Comparison of ENCODE assay signal across 1 cellular context in the genomic region with DNA sequence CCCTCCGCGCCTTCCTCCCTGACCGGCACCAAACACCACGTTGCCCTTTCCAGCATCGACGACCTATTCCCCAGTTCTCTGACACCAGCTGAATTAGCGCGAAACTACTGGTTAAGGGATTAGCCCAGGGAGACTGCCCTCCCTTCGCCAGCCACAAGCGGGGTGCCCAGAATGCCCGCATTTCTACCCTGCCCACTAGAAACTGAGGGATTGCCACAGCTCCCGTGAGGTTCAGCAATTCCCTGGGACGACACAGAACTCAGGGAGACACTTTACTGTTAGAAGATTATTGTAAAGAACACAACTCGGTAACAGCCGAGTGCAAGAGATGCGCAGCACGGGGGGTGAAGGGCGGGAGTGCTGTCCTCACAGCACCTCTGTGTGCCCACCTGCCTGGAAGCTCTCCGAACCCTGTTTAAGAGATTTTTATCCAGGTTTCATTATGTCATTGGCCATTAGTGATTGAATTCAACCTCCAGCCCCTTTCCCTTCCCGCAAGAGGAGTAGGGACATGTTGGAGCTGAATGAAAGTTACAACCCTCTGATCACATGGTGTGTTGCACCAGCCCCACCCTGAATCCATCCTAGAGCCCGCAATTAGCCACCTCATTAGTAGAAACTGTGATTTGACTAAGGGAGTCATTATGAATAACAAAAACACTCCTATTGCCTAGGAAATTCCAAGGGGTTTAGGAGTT.
TF ChIP-seq lines count a peak whose summit lies in the region.

No MANE protein-coding gene starts in this region.

TF ChIP-seq in H1, 55 proteins besides CTCF, POLR2A, EP300 and RAD21:
- TF ChIP-seq SAP30 (IDR thresholded peaks at IDR 0.05; ENCODE audit: insufficient read depth, insufficient replicate concordance, low read length) = no peak
- peak; percentile 90 for TF ChIP-seq MAX (IDR thresholded peaks at IDR 0.05)
- peak; percentile 34 for TF ChIP-seq EZH2 (IDR thresholded peaks at IDR 0.05; ENCODE audit: low read depth, low read length, severe bottlenecking)
- TF ChIP-seq BACH1 (IDR thresholded peaks at IDR 0.05; ENCODE audit: low read length) = no peak
- TF ChIP-seq CHD1 (IDR thresholded peaks at IDR 0.05; ENCODE audit: low read depth, low read length) = no peak
- 0 out of 2 replicates have a peak, but pooled peaks have one; percentile 9 for TF ChIP-seq CHD2 (IDR thresholded peaks at IDR 0.05; ENCODE audit: low read length)
- TF ChIP-seq ATF2 (IDR thresholded peaks at IDR 0.05; ENCODE audit: low read length) = no peak
- 0 out of 2 replicates have a peak, but pooled peaks have one; percentile 1 for TF ChIP-seq GTF2F1 (IDR thresholded peaks at IDR 0.05; ENCODE audit: borderline replicate concordance, low read depth, low read length)
- TF ChIP-seq EGR1 (IDR thresholded peaks at IDR 0.05; ENCODE audit: borderline replicate concordance, low read depth, low read length) = no peak
- TF ChIP-seq SP1 (IDR thresholded peaks at IDR 0.05; ENCODE audit: low read depth, low read length) = 0 out of 2 replicates have a peak, but pooled peaks have one; percentile 16
- TF ChIP-seq CREB1 (IDR thresholded peaks at IDR 0.05) = 0 out of 2 replicates have a peak, but pooled peaks have one; percentile 5
- peak; percentile 48 for TF ChIP-seq RNF2 (IDR thresholded peaks at IDR 0.05; ENCODE audit: borderline replicate concordance, low read depth, low read length, missing control alignments, poor library complexity, severe bottlenecking)
